ENCODE assay signal across 12 cellular contexts in genomic region chr7:159027091-159027802, GRCh38.
DNase-seq lines count a peak whose midpoint lies in the region; ATAC-seq and FAIRE-seq lines count a peak whose summit lies in the region.
"Had no signal": no experiment of that assay in that cellular context is flagged by ENCODE, and none has a peak within 500 bp of the region (broad histone marks: within the 10 kb centered on the region; RNA-seq: fewer than 3 reads in every experiment).

No MANE protein-coding gene starts in this region.

- peak; percentile 34 for DNase-seq in HTR-8/SVneo (ENCODE audit: insufficient read length, low spot score)
- DNase-seq in T47D (ENCODE audit: low read depth in 1 of 2, low spot score in 1 of 2), result peak; percentile 39 to 64
- peak; percentile 43 for DNase-seq in mesenteric fat pad (ENCODE audit: low spot score)
- no peak for DNase-seq in HT-29 (ENCODE audit: low spot score)
- no peak for DNase-seq in stimulated activated naive CD4-positive, alpha-beta T cell treated with Interleukin-2 at 50 U/mL for 16 hours (lab: John Stamatoyannopoulos, UW)
- no peak for DNase-seq in glomerular visceral epithelial cell (ENCODE audit: extremely low spot score)
- DNase-seq: MM.1S, naive B cell, NCI-H82 had no signal

- H3K27me3 ChIP-seq in BLaER1, result peaks cover 80% of the 10 kb centered on the region

- peaks cover 82% of the 10 kb centered on the region for H3K4me1 ChIP-seq in BLaER1

- in situ Hi-C loops in T47D (cut with HindIII; ENCODE audit: low pct_unique_long_range_greater_than_20kb, low sequenced_read_pairs), result no loop called here

- no peak for ATAC-seq in GM18868 (IDR thresholded peaks at IDR 0.05; ENCODE audit: unreplicated experiment)

- no peaks in the 10 kb centered on the region; the same call in 1 of the 2 replicates for H4K20me1 ChIP-seq in BLaER1

- H3K36me3 ChIP-seq in BLaER1, result no peaks in the 10 kb centered on the region

- no peaks in the 10 kb centered on the region for H3K9me3 ChIP-seq in BLaER1

- no peak overlapping the region for H3K9ac ChIP-seq in BLaER1

- peak overlapping the region; percentile 36; the same call in 1 of the 2 replicates for H3K4me3 ChIP-seq in BLaER1

- H3K27ac ChIP-seq in BLaER1, result no peak overlapping the region

- peak overlapping the region; percentile 95 for H3K4me2 ChIP-seq in BLaER1

- no peak for FAIRE-seq in HTR-8/SVneo (lab: Jason Lieb, UNC)
- FAIRE-seq: D721Med had no signal

Comparison
In these comparisons a context has a peak if more than half of its experiments do, and no peak if none do; other contexts are left out.
1. DNase-seq: peak in HTR-8/SVneo (single experiment), T47D (2 of 2) and mesenteric fat pad (single experiment); none in HT-29 (single experiment), stimulated activated naive CD4-positive, alpha-beta T cell treated with Interleukin-2 at 50 U/mL for 16 hours (single experiment) and glomerular visceral epithelial cell (single experiment).